In genomic region chr4:89110541-89110985, GRCh38 we compare ENCODE assay signal across 8 cellular contexts. TPM values are rescaled to one million over a fixed set of nuclear protein-coding genes. Genes with fewer than 3 reads are reported as not detected.
A peak's percentile ranks its signal among the peaks of the same experiment; 100 is the strongest.
DNase-seq lines count a peak whose midpoint lies in the region; ATAC-seq, FAIRE-seq and TF ChIP-seq lines count a peak whose summit lies in the region.

No MANE protein-coding gene starts in this region.

- H3K4me1 ChIP-seq in HUES6 (ENCODE audit: control insufficient read depth, insufficient read depth, low read length) (peaks cover 14% of the 10 kb centered on the region), GM12878 (ENCODE audit: control insufficient read depth, insufficient read depth, low read length) (0 out of 2 replicates have a peak, but pooled peaks cover 3% of the 10 kb centered on the region), urinary bladder (ENCODE audit: insufficient read depth) (peaks cover 4% of the 10 kb centered on the region)

- H3K4me2 ChIP-seq in GM12878 (ENCODE audit: control insufficient read depth, insufficient read depth): peak overlapping the region; percentile 83

- SMC1A ChIA-PET in GM12878 (lab: Charles Lee; ENCODE audit: uncharacterized antibody, unreplicated experiment): interaction anchor here (0.7 kb wide), 1 partner anchor 54 kb away, joined by 4 read pairs; no protein-coding TSS in a partner anchor

- no peaks in the 10 kb centered on the region; the same call in 1 of the 2 replicates for H3K79me2 ChIP-seq in GM12878 (ENCODE audit: control insufficient read depth, insufficient read depth, low read length)

- BruUV-seq in GM12878 (replicated peaks; lab: Mats Ljungman, UMichigan): TSS peak; percentile 63

- peak overlapping the region; percentile 86 for H3K4me3 ChIP-seq in HUES6 (ENCODE audit: low read depth, low read length)
- peak overlapping the region; percentile 82 for H3K4me3 ChIP-seq in GM12878
- H3K4me3 ChIP-seq in lower leg skin (ENCODE audit: low read depth, poor library complexity, severe bottlenecking): peak overlapping the region; percentile 71
- peak overlapping the region; percentile 75 for H3K4me3 ChIP-seq in urinary bladder (ENCODE audit: low read depth, low read length)

- H3K27me3 ChIP-seq in HUES6 (ENCODE audit: control insufficient read depth, insufficient read depth, low read length) (peaks cover 38% of the 10 kb centered on the region), GM12878 (replicated peaks in 1 of 2; ENCODE audit: control insufficient read depth in 2 of 2, insufficient read depth in 2 of 2, low read length in 1 of 2) (no peaks in the 10 kb centered on the region)

- DNase-seq in COLO668 (lab: John Stamatoyannopoulos, UW; ENCODE audit: unreplicated experiment): peak; percentile 48
- DNase-seq in GM12878 (ENCODE audit: low read depth, low spot score): no peak
- peak in 1 of 2 donors; percentile 17 for DNase-seq in lower leg skin (ENCODE audit: low spot score in 2 of 2)
- DNase-seq in erythroblast (lab: John Stamatoyannopoulos, UW): no peak

- intact Hi-C loops in GM12878 (cut with micrococcal nuclease; ENCODE audit: unreplicated experiment): loop anchor here (2.0 to 10.0 kb wide), 5 partner anchors 32 to 586 kb away; partner anchors contain the start of genes FAM13A and PYURF
- intact Hi-C loops in lower leg skin (cut with DNase I; ENCODE audit: low total_unique reads): no loop called here

- H3K9me3 ChIP-seq in HUES6 (ENCODE audit: control insufficient read depth, insufficient read depth, low read depth, low read length) (peaks cover 4% of the 10 kb centered on the region), GM12878 (replicated peaks; ENCODE audit: control insufficient read depth, insufficient read depth, low read length) (peaks cover 4% of the 10 kb centered on the region; the same call in 2 of the 3 replicates)

- ATAC-seq in GM12878 (no peak), HG03039 (IDR thresholded peaks at IDR 0.05; ENCODE audit: unreplicated experiment) (no peak), GM21619 (IDR thresholded peaks at IDR 0.05; ENCODE audit: unreplicated experiment) (no peak)

- H4K20me1 ChIP-seq in GM12878 (ENCODE audit: control insufficient read depth, insufficient read depth): no peaks in the 10 kb centered on the region

- TF ChIP-seq POLR2A in GM12878 (IDR thresholded peaks at IDR 0.05; ENCODE audit: low read depth, low read length): no peak
- TF ChIP-seq POLR2A in lower leg skin (IDR thresholded peaks at IDR 0.05): no peak
- TF ChIP-seq POLR2A in erythroblast (IDR thresholded peaks at IDR 0.05; ENCODE audit: low read length): no peak

- no peak for FAIRE-seq in GM12878 (lab: Jason Lieb, UNC)

- H3K27ac ChIP-seq in HUES6 (ENCODE audit: low read depth, low read length) (no peak overlapping the region), GM12878 (ENCODE audit: control insufficient read depth, insufficient read depth) (no peak overlapping the region), urinary bladder (ENCODE audit: low read depth) (no peak overlapping the region)

- 8% methylated on average over 25 of the region's 30 CpGs for WGBS in GM12878 (ENCODE audit: insufficient coverage, insufficient replicate concordance, low lambda C conversion rate, missing lambda C conversion rate)
- 0 to 2% methylated on average over 29 to 30 of the region's 30 CpGs for WGBS in lower leg skin, 2 donors
- 2% methylated on average over 30 of the region's 30 CpGs for WGBS in urinary bladder

- TF ChIP-seq EP300 in GM12878 (IDR thresholded peaks at IDR 0.05; ENCODE audit: borderline replicate concordance in 1 of 2, control insufficient read depth in 1 of 2, low read depth in 2 of 2, low read length in 2 of 2): no peak

- H2AFZ ChIP-seq in GM12878 (ENCODE audit: control insufficient read depth, low read depth, low read length): peak overlapping the region; percentile 75

- POLR2A ChIA-PET in GM12878 (lab: Charles Lee): no interaction called here

- TF ChIP-seq CTCF in GM12878 (IDR thresholded peaks at IDR 0.05 in 2 of 3, conservative IDR thresholded peaks at IDR 0.05 in 1 of 3; ENCODE audit: control insufficient read depth in 2 of 3, extremely low read depth in 1 of 3, insufficient read depth in 1 of 3, low read depth in 3 of 3, low read length in 3 of 3) (no peak), lower leg skin (IDR thresholded peaks at IDR 0.05) (no peak)

- CTCF ChIA-PET in GM12878 (lab: Yijun Ruan, JAX): interaction anchor here (1.5 to 3.0 kb wide), 3 partner anchors 49 to 292 kb away, joined by 4 to 11 read pairs (median 9); no protein-coding TSS in a partner anchor

- H3K9ac ChIP-seq in HUES6 (ENCODE audit: low read length): peak overlapping the region; percentile 47
- H3K9ac ChIP-seq in GM12878 (ENCODE audit: control insufficient read depth, insufficient read depth, low read length): no peak overlapping the region

- no peaks in the 10 kb centered on the region for H3K36me3 ChIP-seq in HUES6 (ENCODE audit: control insufficient read depth, insufficient read depth, low read length)
- H3K36me3 ChIP-seq in GM12878 (ENCODE audit: control insufficient read depth in 2 of 2, insufficient read depth in 2 of 2, low read length in 1 of 2): no peaks in the 10 kb centered on the region
- no peaks in the 10 kb centered on the region for H3K36me3 ChIP-seq in urinary bladder (ENCODE audit: insufficient read depth)

- in situ Hi-C loops in GM12878 (cut with MboI): loop anchor here (10.0 kb wide), 1 partner anchor 286 kb away; no protein-coding TSS in a partner anchor

- RAD21 ChIA-PET in GM12878 (lab: Charles Lee; ENCODE audit: unreplicated experiment): interaction anchor here (0.6 to 1.8 kb wide), 2 partner anchors 41 to 289 kb away, joined by 3 to 4 read pairs; no protein-coding TSS in a partner anchor

- TF ChIP-seq RAD21 in GM12878 (IDR thresholded peaks at IDR 0.05; ENCODE audit: insufficient read depth, low read depth, low read length): no peak

TF ChIP-seq in GM12878, 131 proteins besides CTCF, POLR2A, EP300 and RAD21 (continues in another document):
- TF ChIP-seq JUNB (IDR thresholded peaks at IDR 0.05) (no peak), WRNIP1 (IDR thresholded peaks at IDR 0.05; ENCODE audit: borderline replicate concordance, low read depth, low read length) (0 out of 2 replicates have a peak, but pooled peaks have one; percentile 54), IKZF1 (conservative IDR thresholded peaks at IDR 0.05) (peak; percentile 19)

RNA-seq across cellular contexts. Expression of gene TIGD2, which starts 0.8 kb away (rescaled TPM):
- total RNA-seq in GM12878 (2013; cell fraction: nucleolus; rRNA removed): 17.5 and 18.1 TPM in 2 replicates
- 6.6 and 8.1 TPM in 2 replicates for total RNA-seq in GM12878 (2014; rRNA removed)
- 8.4 and 9.0 TPM in 2 replicates for total RNA-seq in GM12878 (2014; rRNA removed; fragmentation: Illumina TruSeq; extraction: Trizol)
- 5.5 and 6.0 TPM in 2 replicates for total RNA-seq in GM12878 (2021)
- 2.6 TPM for polyA plus RNA-seq in GM12878 (2011; ENCODE audit: low read depth)
- 3.6 and 4.6 TPM in 2 replicates for polyA plus RNA-seq in GM12878 (2011; rRNA removed)
- polyA plus RNA-seq in GM12878 (2011; cell fraction: cytosol; rRNA removed): 1.3 and 2.1 TPM in 2 replicates
- 6.0 and 6.2 TPM in 2 replicates for polyA plus RNA-seq in GM12878 (2011; cell fraction: nucleus; rRNA removed)
- 3.2 and 3.3 TPM in 2 replicates for polyA plus RNA-seq in GM12878 (2012)
- 7.9 and 8.7 TPM in 2 replicates for polyA plus RNA-seq in GM12878 (2014; fragmentation: Illumina TruSeq; extraction: Trizol)
- polyA plus RNA-seq in GM12878 (2014; fragmentation: Nextera tagmentation; extraction: Ambion mirVana): 1 to 10 TPM; 2.4 to 3.6 TPM
- 3.9 and 4.1 TPM in 2 replicates for polyA plus RNA-seq in GM12878 (2014; rRNA removed)
- polyA plus RNA-seq in GM12878 (2016; fragmentation: Nextera tagmentation; extraction: Ambion mirVana): 1 to 10 TPM; 4.5 to 5.8 TPM
- polyA minus RNA-seq in GM12878 (2011; rRNA and poly(A)+ RNA removed): 2.3 and 4.5 TPM in 2 replicates
- 1.5 and 2.1 TPM in 2 replicates for polyA minus RNA-seq in GM12878 (2011; cell fraction: cytosol; rRNA and poly(A)+ RNA removed)
- 6.4 and 9.3 TPM in 2 replicates for polyA minus RNA-seq in GM12878 (2011; cell fraction: nucleus; rRNA and poly(A)+ RNA removed)
- 1 to 10 TPM; 3.7 to 5.4 (median 3.9) TPM for total RNA-seq in lower leg skin
- total RNA-seq in urinary bladder: 12.0 TPM
- 3.6 TPM for polyA plus RNA-seq in urinary bladder

RNA-seq across cellular contexts. Expression of gene FAM13A, which starts 53.6 kb away (rescaled TPM):
- total RNA-seq in GM12878 (2013; cell fraction: nucleolus; rRNA removed): 84.2 and 89.6 TPM in 2 replicates
- total RNA-seq in GM12878 (2014; rRNA removed) (0.22 and 0.28 TPM in 2 replicates), GM12878 (2014; rRNA removed; fragmentation: Illumina TruSeq; extraction: Trizol) (0.27 and 0.32 TPM in 2 replicates), GM12878 (2021) (0.15 and 0.45 TPM in 2 replicates), lower leg skin (100 to 1,000 TPM in 2 of 4 donors, 10 to 100 TPM in 2; 50.0 to 303 (median 114) TPM), urinary bladder (85.3 TPM)
- polyA plus RNA-seq in GM12878 (2011; ENCODE audit: low read depth): 1.0 TPM
- polyA plus RNA-seq in GM12878 (2011; rRNA removed) (1.8 and 2.8 TPM in 2 replicates), GM12878 (2014; fragmentation: Illumina TruSeq; extraction: Trizol) (0.31 and 0.48 TPM in 2 replicates), GM12878 (2014; fragmentation: Nextera tagmentation; extraction: Ambion mirVana) (under 1 TPM; 0.09 to 0.27 TPM), GM12878 (2014; rRNA removed) (0.05 and 0.08 TPM in 2 replicates), GM12878 (2016; fragmentation: Nextera tagmentation; extraction: Ambion mirVana) (under 1 TPM in 1 of 2 experiments, not detected in 1; 0.19 TPM), urinary bladder (21.9 TPM)
- polyA plus RNA-seq in GM12878 (2011; cell fraction: cytosol; rRNA removed): 0.69 and 1.3 TPM in 2 replicates
- polyA plus RNA-seq in GM12878 (2011; cell fraction: nucleus; rRNA removed): 2.2 and 4.9 TPM in 2 replicates
- polyA plus RNA-seq in GM12878 (2012): 1.5 and 1.6 TPM in 2 replicates
- polyA minus RNA-seq in GM12878 (2011; rRNA and poly(A)+ RNA removed): 2.6 and 4.4 TPM in 2 replicates
- polyA minus RNA-seq in GM12878 (2011; cell fraction: cytosol; rRNA and poly(A)+ RNA removed): 1.2 and 2.0 TPM in 2 replicates
- 4.5 and 6.8 TPM in 2 replicates for polyA minus RNA-seq in GM12878 (2011; cell fraction: nucleus; rRNA and poly(A)+ RNA removed)
